Comparison of ENCODE assay signal across 24 cellular contexts in the genomic region with DNA sequence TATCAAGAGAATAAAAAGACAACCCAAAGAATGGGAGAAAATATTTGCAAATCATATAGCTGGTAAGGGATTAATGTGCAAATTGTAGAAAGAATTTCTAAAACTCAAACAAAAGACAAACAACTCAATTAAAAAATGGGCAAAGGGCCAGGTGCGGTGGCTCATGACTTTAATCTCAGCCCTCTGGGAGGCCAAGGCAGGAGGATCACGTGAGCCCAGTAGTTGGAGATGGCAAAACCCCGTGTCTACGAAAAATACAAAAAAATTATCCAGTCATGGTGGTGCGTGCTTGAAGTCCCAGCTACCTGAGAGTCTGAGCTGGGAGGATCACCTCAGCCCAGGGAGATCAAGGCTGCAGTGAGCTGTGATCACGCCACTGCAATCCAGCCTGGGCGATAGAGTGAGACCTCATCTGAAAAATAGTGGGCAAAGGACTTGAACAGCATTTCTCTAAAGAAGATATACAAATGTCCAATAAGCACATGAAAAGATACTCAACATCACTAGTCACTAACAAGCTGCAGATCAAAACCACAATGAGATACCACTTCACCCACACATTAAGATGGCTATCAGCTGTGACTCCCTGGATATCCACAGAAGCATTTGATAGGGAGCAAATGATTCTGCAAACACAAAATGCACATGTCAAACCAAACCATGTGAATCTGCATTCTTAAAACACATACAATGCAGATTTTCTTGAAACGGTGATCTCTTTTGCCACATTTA. TPM values are rescaled to one million over a fixed set of nuclear protein-coding genes. Genes with fewer than 3 reads are reported as not detected.
DNase-seq lines count a peak whose midpoint lies in the region; ATAC-seq and TF ChIP-seq lines count a peak whose summit lies in the region.
"Had no signal": no experiment of that assay in that cellular context is flagged by ENCODE, and none has a peak within 500 bp of the region (broad histone marks: within the 10 kb centered on the region; RNA-seq: fewer than 3 reads in every experiment).

No MANE protein-coding gene starts in this region.

- TF ChIP-seq POLR2A in erythroblast (IDR thresholded peaks at IDR 0.05; ENCODE audit: low read length), result no peak

- no peaks in the 10 kb centered on the region for H3K4me1 ChIP-seq in right atrium auricular region
- H3K4me1 ChIP-seq: A549, SJCRH30 had no signal

- no peak overlapping the region for H3K4me3 ChIP-seq in right atrium auricular region
- H3K4me3 ChIP-seq: A549, GM23338, SJCRH30 had no signal

- TF ChIP-seq CTCF in right atrium auricular region (IDR thresholded peaks at IDR 0.05) (no peak), glutamatergic neuron (IDR thresholded peaks at IDR 0.05; ENCODE audit: partially characterized antibody, unreplicated experiment) (no peak)

- H3K4me3 Mint-ChIP-seq in glutamatergic neuron (ENCODE audit: unreplicated experiment), result no peak overlapping the region
- H3K4me3 Mint-ChIP-seq: B cell, CD14-positive monocyte, GM23338, IgD-negative memory B cell had no signal

- H3K27me3 ChIP-seq in right atrium auricular region, result no peaks in the 10 kb centered on the region
- H3K27me3 ChIP-seq: SJCRH30 had no signal

- H3K9me3 ChIP-seq in right atrium auricular region, result no peaks in the 10 kb centered on the region
- H3K9me3 ChIP-seq: A549, SJCRH30 had no signal

- no peaks in the 10 kb centered on the region for H3K4me1 Mint-ChIP-seq in glutamatergic neuron (ENCODE audit: low read depth, unreplicated experiment)
- H3K4me1 Mint-ChIP-seq: B cell, CD14-positive monocyte, GM23338, IgD-negative memory B cell had no signal

- peaks cover 3% of the 10 kb centered on the region for H3K9me3 Mint-ChIP-seq in glutamatergic neuron (ENCODE audit: unreplicated experiment)
- H3K9me3 Mint-ChIP-seq: GM23338, IgD-negative memory B cell had no signal

- H3K27ac ChIP-seq in right atrium auricular region, result no peak overlapping the region
- H3K27ac ChIP-seq: A549, SJCRH30 had no signal

- peaks cover 7% of the 10 kb centered on the region for H3K27me3 Mint-ChIP-seq in glutamatergic neuron (ENCODE audit: unreplicated experiment)
- H3K27me3 Mint-ChIP-seq: IgD-negative memory B cell had no signal

- no peak overlapping the region for H3K27ac Mint-ChIP-seq in glutamatergic neuron (ENCODE audit: unreplicated experiment)
- H3K27ac Mint-ChIP-seq: B cell, GM23338, IgD-negative memory B cell had no signal

- DNase-seq in right atrium auricular region (ENCODE audit: low spot score), result peak; percentile 36
- no peak for DNase-seq in left cardiac atrium
- DNase-seq in OCI-M1 (lab: John Stamatoyannopoulos, UW), result peak; percentile 41
- peak; percentile 40 to 41 for DNase-seq in erythroblast (lab: John Stamatoyannopoulos, UW)
- peak; percentile 2 for DNase-seq in stimulated activated CD8-positive, alpha-beta memory T cell treated with anti-CD3 and anti-CD28 coated beads, Interleukin-4, amount 100 ng/mL, for 48 hours
- DNase-seq in glutamatergic neuron, result no peak
- DNase-seq: DMS79 treated with DMSO at 0.1 percent for 48 hours; HCEC 1CT; NCI-H1092 treated with DMSO at 0.1 percent for 48 hours; NCI-H1436 treated with DMSO at 0.1 percent for 48 hours; NCI-H1930; NCI-H2227 treated with DMSO at 0.1 percent for 48 hours; NCI-H510A; NCI-H774; NK-92 treated with Interleukin-12 subunit alpha and Interleukin-12 subunit beta, amount 100 ng/mL, for 24 hours; SJCRH30 had no signal

- H3K36me3 ChIP-seq in right atrium auricular region, result no peaks in the 10 kb centered on the region
- H3K36me3 ChIP-seq: SJCRH30 had no signal

- intact Hi-C loops in left cardiac atrium (cut with DNase I), result no loop called here

- ATAC-seq in left cardiac atrium (no peak), HG02840 (IDR thresholded peaks at IDR 0.05; ENCODE audit: low FRiP score, unreplicated experiment) (no peak), GM19351 (IDR thresholded peaks at IDR 0.05; ENCODE audit: unreplicated experiment) (no peak)
- ATAC-seq: A549, GM23338, Panc1 had no signal

- H3K36me3 Mint-ChIP-seq in glutamatergic neuron (ENCODE audit: unreplicated experiment), result no peaks in the 10 kb centered on the region
- H3K36me3 Mint-ChIP-seq: CD14-positive monocyte, IgD-negative memory B cell had no signal

RNA-seq across cellular contexts. Expression of a gene that starts 20.9 kb away (rescaled TPM):
- total RNA-seq in right atrium auricular region (10 to 100 TPM; 10.5 to 13.1 TPM), left cardiac atrium (10 to 100 TPM; 11.0 to 13.9 TPM), glutamatergic neuron (ENCODE audit: unreplicated experiment) (3.1 TPM)

Comparison
In these comparisons a context has a peak if more than half of its experiments do, and no peak if none do; other contexts are left out.
1. DNase-seq: peak in right atrium auricular region (single experiment), OCI-M1 (single experiment), erythroblast (2 of 2) and stimulated activated CD8-positive, alpha-beta memory T cell treated with anti-CD3 and anti-CD28 coated beads, Interleukin-4, amount 100 ng/mL, for 48 hours (single experiment); none in left cardiac atrium (single experiment) and glutamatergic neuron (single experiment).